Comparison of ENCODE assay signal across 13 cellular contexts in genomic region chr4:99324978-99325377, GRCh38. TPM values are rescaled to one million over a fixed set of nuclear protein-coding genes. Genes with fewer than 3 reads are reported as not detected.
DNase-seq lines count a peak whose midpoint lies in the region; ATAC-seq and TF ChIP-seq lines count a peak whose summit lies in the region.
"Had no signal": no experiment of that assay in that cellular context is flagged by ENCODE, and none has a peak within 500 bp of the region (broad histone marks: within the 10 kb centered on the region; RNA-seq: fewer than 3 reads in every experiment).

No MANE protein-coding gene starts in this region.

- no peaks in the 10 kb centered on the region for H3K27me3 ChIP-seq in MG63
- no peaks in the 10 kb centered on the region for H3K27me3 ChIP-seq in tibial artery
- no peaks in the 10 kb centered on the region for H3K27me3 ChIP-seq in SK-N-SH (ENCODE audit: insufficient read depth)

- intact Hi-C loops in tibial artery (cut with DNase I; ENCODE audit: low total_unique reads), result loop anchor here (10.0 kb wide), 1 partner anchor 60 kb away; no protein-coding TSS in a partner anchor

- H3K4me1 ChIP-seq in tibial artery (peaks cover 0 to 53% (median 17%) of the 10 kb centered on the region in 4 donors), SK-N-SH (ENCODE audit: control insufficient read depth in 1 of 2, insufficient read depth in 2 of 2, low read depth in 1 of 2, low read length in 1 of 2) (no peaks in the 10 kb centered on the region)

- TF ChIP-seq EP300 in SK-N-SH (IDR thresholded peaks at IDR 0.05; ENCODE audit: borderline replicate concordance in 1 of 2, low read depth in 1 of 2, low read length in 1 of 2), result no peak

- H3K9ac ChIP-seq in SK-N-SH, result no peak overlapping the region

- CTCF ChIA-PET in SK-N-SH (lab: Yijun Ruan, JAX), result no interaction called here

- H2AFZ ChIP-seq in SK-N-SH (ENCODE audit: low read depth), result no peak overlapping the region

- ATAC-seq in GM18873 (IDR thresholded peaks at IDR 0.05; ENCODE audit: low FRiP score, unreplicated experiment), result no peak
- ATAC-seq in GM18861 (IDR thresholded peaks at IDR 0.05; ENCODE audit: unreplicated experiment), result no peak
- ATAC-seq: activated T-helper 17 cell treated with anti-CD3 and anti-CD28 coated beads, Interleukin-2, amount 50 U/mL, for 72 hours had no signal

- no peaks in the 10 kb centered on the region for H3K9me3 ChIP-seq in MG63
- peaks cover 0 to 11% (median 0%) of the 10 kb centered on the region in 3 donors for H3K9me3 ChIP-seq in tibial artery
- no peaks in the 10 kb centered on the region for H3K9me3 ChIP-seq in SK-N-SH

- H3K9me2 ChIP-seq in SK-N-SH, result no peaks in the 10 kb centered on the region

- no peaks in the 10 kb centered on the region for H3F3A ChIP-seq in SK-N-SH (replicated peaks; ENCODE audit: insufficient read depth)

- H3K79me2 ChIP-seq in SK-N-SH (ENCODE audit: insufficient read depth), result no peaks in the 10 kb centered on the region

- H3K27ac ChIP-seq in tibial artery, result peak overlapping the region; percentile 78 to 79
- H3K27ac ChIP-seq in SK-N-SH (ENCODE audit: low read depth in 2 of 2, low read length in 1 of 2), result no peak overlapping the region

- TF ChIP-seq CTCF in tibial artery (IDR thresholded peaks at IDR 0.05), result no peak
- TF ChIP-seq CTCF in SK-N-SH (IDR thresholded peaks at IDR 0.05), result no peak

- H3K4me2 ChIP-seq in SK-N-SH, result no peak overlapping the region

- POLR2A ChIA-PET in SK-N-SH (lab: Yijun Ruan, JAX), result no interaction called here

- WGBS in SK-N-SH (ENCODE audit: low lambda C conversion rate), result 4% methylated on average over 3 of the region's 3 CpGs

- no peaks in the 10 kb centered on the region for H4K20me1 ChIP-seq in SK-N-SH (ENCODE audit: insufficient read depth)

- no peak for TF ChIP-seq RAD21 in SK-N-SH (IDR thresholded peaks at IDR 0.05; ENCODE audit: low read length)

- H3K36me3 ChIP-seq in MG63, result no peaks in the 10 kb centered on the region
- H3K36me3 ChIP-seq in tibial artery, result no peaks in the 10 kb centered on the region
- no peaks in the 10 kb centered on the region for H3K36me3 ChIP-seq in SK-N-SH (replicated peaks in 1 of 2; ENCODE audit: control insufficient read depth in 1 of 2, insufficient read depth in 2 of 2, low read length in 1 of 2)

- peak; percentile 30 for DNase-seq in MG63
- DNase-seq in fibroblast of gingiva (ENCODE audit: low read depth), result peak; percentile 99
- DNase-seq in midbrain (lab: John Stamatoyannopoulos, UW), result peak; percentile 52
- DNase-seq in tibial artery, result peak; percentile 82 to 89
- no peak for DNase-seq in T-helper 1 cell
- DNase-seq in SK-N-SH, result no peak
- DNase-seq: DMS153; effector CD4-positive, alpha-beta T cell; NCI-H1105 treated with DMSO at 0.1 percent for 48 hours had no signal

- H3K4me3 ChIP-seq in MG63 (no peak overlapping the region), tibial artery (no peak overlapping the region), SK-N-SH (ENCODE audit: low read depth in 2 of 2, low read length in 1 of 2) (no peak overlapping the region)

TF ChIP-seq in SK-N-SH, 30 proteins besides CTCF, POLR2A, EP300 and RAD21:
- TF ChIP-seq NFIC (IDR thresholded peaks at IDR 0.05; ENCODE audit: borderline replicate concordance) (no peak), SMC3 (IDR thresholded peaks at IDR 0.05; ENCODE audit: low read depth, low read length) (no peak), JUND (IDR thresholded peaks at IDR 0.05) (no peak), RCOR1 (IDR thresholded peaks at IDR 0.05; ENCODE audit: low read length) (no peak), NRF1 (IDR thresholded peaks at IDR 0.05; ENCODE audit: low read depth, low read length) (no peak), RFX5 (IDR thresholded peaks at IDR 0.05; ENCODE audit: low read length) (no peak), TCF12 (IDR thresholded peaks at IDR 0.05) (no peak), EZH2phosphoT487 (IDR thresholded peaks at IDR 0.05; ENCODE audit: borderline replicate concordance, low read depth) (no peak), FOXJ3 (CRISPR knock-in tag; IDR thresholded peaks at IDR 0.05) (no peak), RXRA (IDR thresholded peaks at IDR 0.05; ENCODE audit: borderline replicate concordance, low read depth) (no peak), MAX (IDR thresholded peaks at IDR 0.05; ENCODE audit: low read depth) (no peak), YY1 (IDR thresholded peaks at IDR 0.05; ENCODE audit: low read depth) (no peak), MEF2A (IDR thresholded peaks at IDR 0.05; ENCODE audit: borderline replicate concordance, low read depth) (no peak)
- TF ChIP-seq, protein P1, sequence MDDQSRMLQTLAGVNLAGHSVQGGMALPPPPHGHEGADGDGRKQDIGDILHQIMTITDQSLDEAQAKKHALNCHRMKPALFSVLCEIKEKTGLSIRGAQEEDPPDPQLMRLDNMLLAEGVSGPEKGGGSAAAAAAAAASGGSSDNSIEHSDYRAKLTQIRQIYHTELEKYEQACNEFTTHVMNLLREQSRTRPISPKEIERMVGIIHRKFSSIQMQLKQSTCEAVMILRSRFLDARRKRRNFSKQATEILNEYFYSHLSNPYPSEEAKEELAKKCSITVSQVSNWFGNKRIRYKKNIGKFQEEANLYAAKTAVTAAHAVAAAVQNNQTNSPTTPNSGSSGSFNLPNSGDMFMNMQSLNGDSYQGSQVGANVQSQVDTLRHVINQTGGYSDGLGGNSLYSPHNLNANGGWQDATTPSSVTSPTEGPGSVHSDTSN (IDR thresholded peaks at IDR 0.05), result no peak
- TF ChIP-seq, protein P2, sequence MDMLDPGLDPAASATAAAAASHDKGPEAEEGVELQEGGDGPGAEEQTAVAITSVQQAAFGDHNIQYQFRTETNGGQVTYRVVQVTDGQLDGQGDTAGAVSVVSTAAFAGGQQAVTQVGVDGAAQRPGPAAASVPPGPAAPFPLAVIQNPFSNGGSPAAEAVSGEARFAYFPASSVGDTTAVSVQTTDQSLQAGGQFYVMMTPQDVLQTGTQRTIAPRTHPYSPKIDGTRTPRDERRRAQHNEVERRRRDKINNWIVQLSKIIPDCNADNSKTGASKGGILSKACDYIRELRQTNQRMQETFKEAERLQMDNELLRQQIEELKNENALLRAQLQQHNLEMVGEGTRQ (IDR thresholded peaks at IDR 0.05; ENCODE audit: borderline replicate concordance, low read depth, low read length), result no peak
- TF ChIP-seq, protein P3, sequence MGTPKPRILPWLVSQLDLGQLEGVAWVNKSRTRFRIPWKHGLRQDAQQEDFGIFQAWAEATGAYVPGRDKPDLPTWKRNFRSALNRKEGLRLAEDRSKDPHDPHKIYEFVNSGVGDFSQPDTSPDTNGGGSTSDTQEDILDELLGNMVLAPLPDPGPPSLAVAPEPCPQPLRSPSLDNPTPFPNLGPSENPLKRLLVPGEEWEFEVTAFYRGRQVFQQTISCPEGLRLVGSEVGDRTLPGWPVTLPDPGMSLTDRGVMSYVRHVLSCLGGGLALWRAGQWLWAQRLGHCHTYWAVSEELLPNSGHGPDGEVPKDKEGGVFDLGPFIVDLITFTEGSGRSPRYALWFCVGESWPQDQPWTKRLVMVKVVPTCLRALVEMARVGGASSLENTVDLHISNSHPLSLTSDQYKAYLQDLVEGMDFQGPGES (IDR thresholded peaks at IDR 0.05; ENCODE audit: low read depth, low read length), result no peak

RNA-seq across cellular contexts. Expression of gene ADH1B, which starts 3.8 kb away (rescaled TPM):
- total RNA-seq in MG63 (2014; rRNA removed; shearing (Covaris generic); ENCODE audit: low replicate concordance), result not detected in 2 replicates
- polyA plus RNA-seq in SK-N-SH (2012; rRNA removed), result not detected in 2 replicates
- polyA plus RNA-seq in SK-N-SH (2012; cell fraction: cytosol; rRNA removed), result not detected in 2 replicates
- polyA plus RNA-seq in SK-N-SH (2012; cell fraction: nucleus; rRNA removed), result not detected in 2 replicates
- total RNA-seq: activated T-helper 17 cell treated with anti-CD3 and anti-CD28 coated beads, Interleukin-2, amount 50 U/mL, for 72 hours; H4 had no signal

RNA-seq across cellular contexts. Expression of gene ADH1C, which starts 27.6 kb away (rescaled TPM):
- not detected in 2 replicates for total RNA-seq in MG63 (2014; rRNA removed; shearing (Covaris generic); ENCODE audit: low replicate concordance)
- polyA plus RNA-seq in SK-N-SH (2012; rRNA removed), result not detected in 2 replicates
- polyA plus RNA-seq in SK-N-SH (2012; cell fraction: cytosol; rRNA removed), result 0.03 TPM in 1 of 2 replicates, not detected in the other
- polyA plus RNA-seq in SK-N-SH (2012; cell fraction: nucleus; rRNA removed), result not detected in 2 replicates
- total RNA-seq: activated T-helper 17 cell treated with anti-CD3 and anti-CD28 coated beads, Interleukin-2, amount 50 U/mL, for 72 hours had no signal

RNA-seq across cellular contexts. Expression of gene ADH1A, which starts 34.2 kb away (rescaled TPM):
- not detected in 2 replicates for total RNA-seq in MG63 (2014; rRNA removed; shearing (Covaris generic); ENCODE audit: low replicate concordance)
- not detected in 2 replicates for polyA plus RNA-seq in SK-N-SH (2012; rRNA removed)
- polyA plus RNA-seq in SK-N-SH (2012; cell fraction: cytosol; rRNA removed), result not detected in 2 replicates
- polyA plus RNA-seq in SK-N-SH (2012; cell fraction: nucleus; rRNA removed), result not detected in 2 replicates
- total RNA-seq: activated T-helper 17 cell treated with anti-CD3 and anti-CD28 coated beads, Interleukin-2, amount 50 U/mL, for 72 hours; H4 had no signal

Comparison
In these comparisons a context has a peak if more than half of its experiments do, and no peak if none do; other contexts are left out.
1. DNase-seq: peak in MG63 (single experiment), fibroblast of gingiva (single experiment), midbrain (single experiment) and tibial artery (2 of 2); none in T-helper 1 cell (0 of 5) and SK-N-SH (single experiment).
2. H3K27ac ChIP-seq: peak in tibial artery (2 of 2); none in SK-N-SH (0 of 2).